Comparison of ENCODE assay signal across 27 cellular contexts in the genomic region with DNA sequence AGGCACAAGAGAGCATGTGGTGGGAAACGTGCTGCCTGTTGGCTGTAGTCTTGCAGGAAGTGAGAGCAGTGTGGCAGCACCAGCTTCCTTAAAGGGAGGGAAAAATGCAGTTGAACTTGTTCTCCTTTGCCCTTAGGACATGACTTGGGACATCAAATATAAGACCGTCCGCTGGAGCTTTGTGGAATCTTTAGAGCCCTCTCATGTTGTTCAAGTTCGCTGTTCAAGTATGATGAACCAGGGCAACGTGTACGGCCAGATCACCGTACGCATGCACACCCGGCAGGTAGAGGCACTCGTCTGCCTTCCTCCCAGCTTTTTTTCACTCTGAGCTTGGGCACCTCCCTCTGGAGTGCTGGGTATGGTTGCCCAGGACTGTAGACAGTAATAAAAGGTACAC. TPM values are rescaled to one million over a fixed set of nuclear protein-coding genes. Genes with fewer than 3 reads are reported as not detected.
DNase-seq lines count a peak whose midpoint lies in the region; ATAC-seq, FAIRE-seq and TF ChIP-seq lines count a peak whose summit lies in the region.
"Had no signal": no experiment of that assay in that cellular context is flagged by ENCODE, and none has a peak within 500 bp of the region (broad histone marks: within the 10 kb centered on the region; RNA-seq: fewer than 3 reads in every experiment).

No MANE protein-coding gene starts in this region.

- H3K4me3 Mint-ChIP-seq in activated naive CD8-positive, alpha-beta T cell treated with anti-CD3 and anti-CD28 coated beads for 36 hours = no peak overlapping the region
- H3K4me3 Mint-ChIP-seq: activated T-helper 17 cell treated with anti-CD3 and anti-CD28 coated beads, Interleukin-2, amount 50 U/mL, for 72 hours; CD14-positive monocyte; stimulated activated effector memory CD8-positive, alpha-beta T cell treated with anti-CD3 and anti-CD28 coated beads, Interleukin-12 subunit alpha, Interleukin-12 subunit beta, amount 100 ng/mL, for 72 hours; T-helper 2 cell treated with Interferon-gamma antibody and Interleukin-4, amounts not matched to agents 5 μg/mL and 100 μg/mL, for 36 hours had no signal

- TF ChIP-seq CTCF in left ventricle myocardium inferior (IDR thresholded peaks at IDR 0.05; ENCODE audit: borderline replicate concordance) = no peak
- peak; percentile 5 for TF ChIP-seq CTCF in bronchial epithelial cell (IDR thresholded peaks at IDR 0.05; ENCODE audit: insufficient read depth, low read length, severe bottlenecking)
- no peak for TF ChIP-seq CTCF in lower leg skin (IDR thresholded peaks at IDR 0.05)
- no peak for TF ChIP-seq CTCF in tibial nerve (IDR thresholded peaks at IDR 0.05)

- peak; percentile 49 for DNase-seq in cardiac septum (ENCODE audit: low spot score)
- no peak for DNase-seq in left ventricle myocardium inferior
- DNase-seq in bronchial epithelial cell (ENCODE audit: low read depth) = peak; percentile 80
- DNase-seq in lower leg skin (ENCODE audit: low spot score in 2 of 2) = peak; percentile 31 to 64
- no peak for DNase-seq in tibial nerve (ENCODE audit: low spot score in 2 of 2)
- DNase-seq in activated naive CD8-positive, alpha-beta T cell treated with anti-CD3 and anti-CD28 coated beads for 36 hours = no peak
- DNase-seq: activated CD4-positive, alpha-beta T cell treated with anti-CD3 and anti-CD28 coated beads for 1 hour; caudate nucleus; DMS79 treated with DMSO at 0.1 percent for 48 hours; effector CD8-positive, alpha-beta T cell; GM23248; hippocampal formation; kidney glomerular epithelial cell; NCI-H1092; NCI-H526; OCI-M1; stimulated activated CD4-positive, alpha-beta T cell treated with anti-CD3 and anti-CD28 coated beads, Interleukin-15, amount 100 ng/mL, for 24 hours had no signal

- TF ChIP-seq POLR2A in lower leg skin (IDR thresholded peaks at IDR 0.05) = no peak
- TF ChIP-seq POLR2A in tibial nerve (IDR thresholded peaks at IDR 0.05) = no peak

- H3K4me1 Mint-ChIP-seq in activated naive CD8-positive, alpha-beta T cell treated with anti-CD3 and anti-CD28 coated beads for 36 hours = peaks cover 6% of the 10 kb centered on the region
- H3K4me1 Mint-ChIP-seq: stimulated activated effector memory CD8-positive, alpha-beta T cell treated with anti-CD3 and anti-CD28 coated beads, Interleukin-12 subunit alpha, Interleukin-12 subunit beta, amount 100 ng/mL, for 72 hours had no signal

- H3K4me1 ChIP-seq in left ventricle myocardium inferior (peaks cover under 1% of the 10 kb centered on the region), tibial nerve (peaks cover 0 to 19% (median 5%) of the 10 kb centered on the region in 4 donors)
- H3K4me1 ChIP-seq: adrenal gland, right atrium auricular region had no signal

- H3K9me3 Mint-ChIP-seq in activated naive CD8-positive, alpha-beta T cell treated with anti-CD3 and anti-CD28 coated beads for 36 hours = no peaks in the 10 kb centered on the region
- H3K9me3 Mint-ChIP-seq: activated T-helper 17 cell treated with anti-CD3 and anti-CD28 coated beads, Interleukin-2, amount 50 U/mL, for 72 hours; CD14-positive monocyte; stimulated activated effector memory CD8-positive, alpha-beta T cell treated with anti-CD3 and anti-CD28 coated beads, Interleukin-12 subunit alpha, Interleukin-12 subunit beta, amount 100 ng/mL, for 72 hours; T-helper 2 cell treated with Interferon-gamma antibody and Interleukin-4, amounts not matched to agents 5 μg/mL and 100 μg/mL, for 36 hours had no signal

- H3K36me3 ChIP-seq in left ventricle myocardium inferior (peaks cover 47% of the 10 kb centered on the region), bronchial epithelial cell (ENCODE audit: control insufficient read depth, insufficient read depth, low read length) (peaks cover 14% of the 10 kb centered on the region), tibial nerve (peaks cover 4 to 68% (median 17%) of the 10 kb centered on the region in 3 donors)

- no peaks in the 10 kb centered on the region for H3K27me3 ChIP-seq in left ventricle myocardium inferior (ENCODE audit: low read depth)
- no peaks in the 10 kb centered on the region for H3K27me3 ChIP-seq in bronchial epithelial cell (ENCODE audit: control insufficient read depth, insufficient read depth, low read length)
- H3K27me3 ChIP-seq in tibial nerve = no peaks in the 10 kb centered on the region
- H3K27me3 ChIP-seq: adrenal gland, neutrophil, right atrium auricular region had no signal

- ATAC-seq in GM21576 (IDR thresholded peaks at IDR 0.05; ENCODE audit: unreplicated experiment) (no peak), HG02623 (IDR thresholded peaks at IDR 0.05; ENCODE audit: unreplicated experiment) (no peak)
- ATAC-seq: activated T-helper 17 cell treated with anti-CD3 and anti-CD28 coated beads, Interleukin-2, amount 50 U/mL, for 72 hours; stimulated activated effector memory CD8-positive, alpha-beta T cell treated with anti-CD3 and anti-CD28 coated beads, Interleukin-12 subunit alpha, Interleukin-12 subunit beta, amount 100 ng/mL, for 72 hours had no signal

- peaks cover 25% of the 10 kb centered on the region for H3K36me3 Mint-ChIP-seq in activated naive CD8-positive, alpha-beta T cell treated with anti-CD3 and anti-CD28 coated beads for 36 hours

- no peak for TF ChIP-seq EP300 in tibial nerve (IDR thresholded peaks at IDR 0.05)

- intact Hi-C loops in cardiac septum (cut with DNase I) (no loop called here), left ventricle myocardium inferior (cut with micrococcal nuclease) (no loop called here), lower leg skin (cut with DNase I; ENCODE audit: low total_unique reads) (no loop called here)

- 58 to 68% methylated on average over 10 of the region's 10 CpGs for WGBS in lower leg skin, 2 donors
- WGBS in tibial nerve, 2 donors = 82 to 87% methylated on average over 10 of the region's 10 CpGs

- no peaks in the 10 kb centered on the region for H3K27me3 Mint-ChIP-seq in activated naive CD8-positive, alpha-beta T cell treated with anti-CD3 and anti-CD28 coated beads for 36 hours
- H3K27me3 Mint-ChIP-seq: activated T-helper 17 cell treated with anti-CD3 and anti-CD28 coated beads, Interleukin-2, amount 50 U/mL, for 72 hours had no signal

- H3K27ac ChIP-seq in left ventricle myocardium inferior (replicated peaks) (no peak overlapping the region), tibial nerve (no peak overlapping the region)
- H3K27ac ChIP-seq: adrenal gland, GM23248, neutrophil, right atrium auricular region, thoracic aorta had no signal

- H3K4me3 ChIP-seq in left ventricle myocardium inferior (no peak overlapping the region), bronchial epithelial cell (ENCODE audit: low read depth, low read length) (no peak overlapping the region), lower leg skin (ENCODE audit: low read depth, poor library complexity, severe bottlenecking) (no peak overlapping the region), tibial nerve (no peak overlapping the region)
- H3K4me3 ChIP-seq: adrenal gland, GM23248, right atrium auricular region, thoracic aorta had no signal

- H3K9me3 ChIP-seq in left ventricle myocardium inferior (replicated peaks) (no peaks in the 10 kb centered on the region), tibial nerve (no peaks in the 10 kb centered on the region)
- H3K9me3 ChIP-seq: adrenal gland, neutrophil, right atrium auricular region, thoracic aorta had no signal

- no peak overlapping the region for H3K27ac Mint-ChIP-seq in activated naive CD8-positive, alpha-beta T cell treated with anti-CD3 and anti-CD28 coated beads for 36 hours
- H3K27ac Mint-ChIP-seq: activated T-helper 17 cell treated with anti-CD3 and anti-CD28 coated beads, Interleukin-2, amount 50 U/mL, for 72 hours; stimulated activated effector memory CD8-positive, alpha-beta T cell treated with anti-CD3 and anti-CD28 coated beads, Interleukin-12 subunit alpha, Interleukin-12 subunit beta, amount 100 ng/mL, for 72 hours; T-helper 2 cell treated with Interferon-gamma antibody and Interleukin-4, amounts not matched to agents 5 μg/mL and 100 μg/mL, for 36 hours had no signal

- FAIRE-seq in bronchial epithelial cell (lab: Jason Lieb, UNC) = no peak

RNA-seq across cellular contexts. Expression of a gene that starts 23.3 kb away (rescaled TPM):
- 0.16 TPM for total RNA-seq in cardiac septum
- total RNA-seq in left ventricle myocardium inferior = 0.05 TPM
- total RNA-seq in bronchial epithelial cell = under 0.01 TPM in 2 replicates
- under 1 TPM in 1 of 4 donors, not detected in 3; 0.25 TPM for total RNA-seq in lower leg skin
- total RNA-seq in tibial nerve = under 1 TPM in 3 of 4 donors, not detected in 1; 0.21 to 0.78 (median 0.44) TPM
- under 1 TPM; 0.23 to 0.34 TPM for total RNA-seq in activated naive CD8-positive, alpha-beta T cell treated with anti-CD3 and anti-CD28 coated beads for 36 hours
- total RNA-seq: GM23248, right atrium auricular region had no signal

RNA-seq across cellular contexts. Expression of a gene that starts 23.5 kb away (rescaled TPM):
- total RNA-seq in cardiac septum (26.3 TPM), left ventricle myocardium inferior (39.5 TPM), bronchial epithelial cell (23.7 and 26.5 TPM in 2 replicates), lower leg skin (10 to 100 TPM; 25.8 to 34.5 (median 29.4) TPM), tibial nerve (10 to 100 TPM; 17.4 to 29.3 (median 24.2) TPM)
- 10 to 100 TPM; 69.7 to 70.8 TPM for total RNA-seq in activated naive CD8-positive, alpha-beta T cell treated with anti-CD3 and anti-CD28 coated beads for 36 hours

RNA-seq across cellular contexts. Expression of a gene that starts 31.2 kb away (rescaled TPM):
- 17.8 TPM for total RNA-seq in cardiac septum
- total RNA-seq in left ventricle myocardium inferior = 13.2 TPM
- 19.0 and 22.5 TPM in 2 replicates for total RNA-seq in bronchial epithelial cell
- total RNA-seq in lower leg skin = 10 to 100 TPM; 14.5 to 19.9 (median 19.3) TPM
- 10 to 100 TPM; 14.7 to 26.4 (median 17.8) TPM for total RNA-seq in tibial nerve
- total RNA-seq in activated naive CD8-positive, alpha-beta T cell treated with anti-CD3 and anti-CD28 coated beads for 36 hours = 10 to 100 TPM; 17.3 to 18.2 TPM

Comparison
In these comparisons a context has a peak if more than half of its experiments do, and no peak if none do; other contexts are left out.
1. DNase-seq: peak in cardiac septum (single experiment), bronchial epithelial cell (single experiment) and lower leg skin (2 of 2); none in left ventricle myocardium inferior (single experiment), tibial nerve (0 of 2) and activated naive CD8-positive, alpha-beta T cell treated with anti-CD3 and anti-CD28 coated beads for 36 hours (single experiment).